8 cellular contexts compared by ENCODE assay signal in the genomic region with DNA sequence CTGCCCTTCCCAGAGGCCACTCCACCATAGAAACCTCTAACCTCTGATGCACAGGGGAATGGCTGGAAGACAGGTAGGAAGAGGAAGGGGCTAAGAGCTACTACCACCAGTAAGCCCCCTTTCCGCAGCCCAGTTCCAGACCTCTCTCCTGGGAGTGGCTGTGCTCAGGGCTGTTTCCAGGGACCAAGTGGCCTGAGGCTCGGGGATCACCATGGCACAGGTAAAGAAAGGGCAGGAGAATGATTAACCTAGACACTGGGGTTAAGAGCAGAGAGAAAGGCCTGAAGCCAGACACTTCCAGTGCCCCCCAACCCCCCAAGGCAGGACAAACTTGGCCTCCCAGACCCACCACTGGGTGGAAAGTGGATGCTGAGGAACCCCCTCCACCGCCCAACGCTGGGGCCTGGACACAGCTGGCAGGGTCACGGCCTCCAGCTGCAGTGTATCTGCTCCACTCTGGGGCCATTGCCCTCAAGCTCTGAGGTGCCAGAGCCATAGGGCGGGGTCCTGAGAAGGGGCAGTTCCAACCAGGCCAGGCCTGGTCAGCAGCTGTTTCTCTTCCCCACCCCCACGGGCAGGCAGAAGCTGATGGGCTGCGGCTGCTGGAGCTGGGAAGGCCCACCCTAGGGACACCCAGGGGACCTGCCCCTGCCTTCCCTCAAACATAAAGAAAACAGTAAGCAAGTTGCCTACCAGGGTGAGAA. TPM values are rescaled to one million over a fixed set of nuclear protein-coding genes. Genes with fewer than 3 reads are reported as not detected.
A peak's percentile ranks its signal among the peaks of the same experiment; 100 is the strongest.
DNase-seq lines count a peak whose midpoint lies in the region; ATAC-seq and TF ChIP-seq lines count a peak whose summit lies in the region.

No MANE protein-coding gene starts in this region.

- H3K9me3 Mint-ChIP-seq in brain: no peaks in the 10 kb centered on the region

- no peaks in the 10 kb centered on the region for H3K9me3 ChIP-seq in right lobe of liver
- H3K9me3 ChIP-seq in upper lobe of right lung: no peaks in the 10 kb centered on the region

- peak overlapping the region; percentile 74 to 89 (median 83) for H3K4me3 Mint-ChIP-seq in brain

- H3K4me1 ChIP-seq in right lobe of liver (peaks cover 0 to 26% (median 13%) of the 10 kb centered on the region in 4 donors), upper lobe of right lung (peaks cover 55% of the 10 kb centered on the region)

- no peak for DNase-seq in AG09309 (ENCODE audit: low read depth)
- peak; percentile 84 to 92 (median 92) for DNase-seq in right lobe of liver
- DNase-seq in upper lobe of right lung: peak; percentile 83
- no peak for DNase-seq in NK-92 (lab: John Stamatoyannopoulos, UW; ENCODE audit: unreplicated experiment)

- TF ChIP-seq CTCF in AG09309 (IDR thresholded peaks at IDR 0.05; ENCODE audit: control insufficient read depth, insufficient read depth, low read depth, low read length, missing control alignments): no peak
- no peak for TF ChIP-seq CTCF in brain (conservative IDR thresholded peaks at IDR 0.05)
- TF ChIP-seq CTCF in right lobe of liver (IDR thresholded peaks at IDR 0.05): no peak
- no peak for TF ChIP-seq CTCF in upper lobe of right lung (IDR thresholded peaks at IDR 0.05)

- peaks cover 4% of the 10 kb centered on the region for H3K36me3 Mint-ChIP-seq in brain

- H3K36me3 ChIP-seq in right lobe of liver (peaks cover 16 to 20% (median 19%) of the 10 kb centered on the region in 4 donors), upper lobe of right lung (peaks cover 33% of the 10 kb centered on the region)

- peak overlapping the region; percentile 84 to 91 (median 84) for H3K27ac ChIP-seq in right lobe of liver
- peak overlapping the region; percentile 100 for H3K27ac ChIP-seq in upper lobe of right lung

- H3K27me3 ChIP-seq in right lobe of liver (no peaks in the 10 kb centered on the region), upper lobe of right lung (no peaks in the 10 kb centered on the region)

- TF ChIP-seq POLR2A in right lobe of liver (IDR thresholded peaks at IDR 0.05): no peak

- WGBS in right lobe of liver (ENCODE audit: insufficient coverage, low coverage, low lambda C conversion rate, missing lambda C conversion rate): 10% methylated on average over 3 of the region's 8 CpGs

- H3K4me3 ChIP-seq in AG09309 (ENCODE audit: control insufficient read depth, low read depth, low read length) (peak overlapping the region; percentile 73), right lobe of liver (peak overlapping the region; percentile 67 to 91 (median 85)), upper lobe of right lung (peak overlapping the region; percentile 99)

- peaks cover 8% of the 10 kb centered on the region for H3K27me3 Mint-ChIP-seq in brain

- H3K27ac Mint-ChIP-seq in brain: peak overlapping the region; percentile 35 to 89 (median 66)

- peaks cover 71% of the 10 kb centered on the region for H3K4me1 Mint-ChIP-seq in brain

- intact Hi-C loops in right lobe of liver (cut with DNase I): no loop called here
- intact Hi-C loops in upper lobe of right lung (cut with DNase I): no loop called here

- ATAC-seq in HG03354 (IDR thresholded peaks at IDR 0.05; ENCODE audit: poor library complexity, severe bottlenecking, unreplicated experiment) (peak; percentile 7), right lobe of liver (peak; percentile 40 to 75 (median 68)), upper lobe of right lung (peak; percentile 7), HG03139 (IDR thresholded peaks at IDR 0.05; ENCODE audit: unreplicated experiment) (no peak), HG03280 (IDR thresholded peaks at IDR 0.05; ENCODE audit: unreplicated experiment) (no peak)

RNA-seq across cellular contexts. Expression of gene TAGLN2, which starts 2.7 kb away (rescaled TPM):
- 825 TPM for polyA plus RNA-seq in brain (ENCODE audit: insufficient read depth, low read depth, low replicate concordance)
- 100 to 1,000 TPM in 3 of 6 experiments, 10 to 100 TPM in 3; 53.2 to 200 (median 117) TPM for total RNA-seq in right lobe of liver
- total RNA-seq in upper lobe of right lung: 435 TPM

RNA-seq across cellular contexts. Expression of gene CFAP45, which starts 22.7 kb away (rescaled TPM):
- polyA plus RNA-seq in brain (ENCODE audit: insufficient read depth, low read depth, low replicate concordance): 0.98 TPM
- total RNA-seq in right lobe of liver (not detected), upper lobe of right lung (1.9 TPM)

RNA-seq across cellular contexts. Expression of gene IGSF9, which starts 22.8 kb away (rescaled TPM):
- 43.9 TPM for polyA plus RNA-seq in brain (ENCODE audit: insufficient read depth, low read depth, low replicate concordance)
- total RNA-seq in right lobe of liver: 10 to 100 TPM in 5 of 6 experiments, 1 to 10 TPM in 1; 2.2 to 53.7 (median 16.6) TPM
- 2.2 TPM for total RNA-seq in upper lobe of right lung

RNA-seq across cellular contexts. Expression of gene SLAMF9, which starts 31.4 kb away (rescaled TPM):
- not detected for polyA plus RNA-seq in brain (ENCODE audit: insufficient read depth, low read depth, low replicate concordance)
- total RNA-seq in right lobe of liver (1 to 10 TPM in 3 of 6 experiments, under 1 TPM in 1, not detected in 2; 0.68 to 2.2 (median 1.6) TPM), upper lobe of right lung (not detected)

Comparison
In these comparisons a context has a peak if more than half of its experiments do, and no peak if none do; other contexts are left out.
1. DNase-seq: peak in right lobe of liver (3 of 3) and upper lobe of right lung (single experiment); none in AG09309 (single experiment) and NK-92 (single experiment).
2. ATAC-seq: peak in HG03354 (single experiment), right lobe of liver (4 of 4) and upper lobe of right lung (single experiment); none in HG03139 (single experiment) and HG03280 (single experiment).
3. Peak in every context shown above with its lines, with median percentiles within 50 percentile points of each other: H3K4me3 ChIP-seq.